In the genomic region with DNA sequence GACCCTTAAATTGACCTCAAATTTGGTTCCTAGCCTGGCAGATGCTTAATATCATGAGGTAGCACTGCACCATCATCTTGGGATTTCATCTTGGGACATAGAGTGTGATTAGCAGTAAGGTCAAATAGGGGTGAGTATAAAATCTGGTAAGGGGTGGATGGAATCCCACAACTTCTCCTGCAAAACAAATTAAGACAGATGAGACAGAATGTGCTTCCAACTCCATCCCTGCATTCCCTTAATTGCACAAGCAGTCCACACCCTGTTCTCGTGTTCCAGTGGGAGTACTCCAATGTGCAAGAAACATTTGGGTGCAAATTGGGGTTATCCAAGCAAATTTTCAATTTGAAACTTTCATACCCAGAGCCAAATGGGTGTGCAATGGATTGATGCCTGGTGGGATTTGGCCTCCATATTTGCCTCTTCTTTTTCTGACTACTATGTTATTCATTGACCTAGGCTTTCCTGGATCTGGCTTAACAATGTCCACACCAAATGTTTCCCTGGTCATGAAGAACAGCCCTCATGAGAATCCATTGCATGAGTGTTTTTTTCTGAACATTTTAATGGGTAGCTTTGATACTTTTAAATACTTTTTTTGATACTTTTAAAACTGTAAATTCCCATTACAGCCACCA, we compare ENCODE assay signal across 24 cellular contexts.
DNase-seq lines count a peak whose midpoint lies in the region; ATAC-seq and TF ChIP-seq lines count a peak whose summit lies in the region.
"Had no signal": no experiment of that assay in that cellular context is flagged by ENCODE, and none has a peak within 500 bp of the region (broad histone marks: within the 10 kb centered on the region; RNA-seq: fewer than 3 reads in every experiment).

No MANE protein-coding gene starts in this region.

- no peaks in the 10 kb centered on the region for H3K36me3 Mint-ChIP-seq in immature natural killer cell
- H3K36me3 Mint-ChIP-seq: CD14-positive monocyte; CD8-positive, alpha-beta memory T cell had no signal

- no peaks in the 10 kb centered on the region for H3K27me3 ChIP-seq in testis
- H3K27me3 ChIP-seq: BE2C; BLaER1 treated with 17β-estradiol and CSF1 and Interleukin-3, amounts not matched to agents 10 nM and 100 nM had no signal

- intact Hi-C loops in Right ventricle myocardium superior (cut with DNase I) (no loop called here), left cardiac atrium (cut with DNase I) (no loop called here), left ventricle myocardium superior (cut with micrococcal nuclease) (no loop called here), testis (cut with DNase I; ENCODE audit: low total_unique reads) (no loop called here)

- H3K4me1 Mint-ChIP-seq in immature natural killer cell, result no peaks in the 10 kb centered on the region
- H3K4me1 Mint-ChIP-seq: CD14-positive monocyte; CD8-positive, alpha-beta memory T cell had no signal

- no peak for TF ChIP-seq POLR2A in testis (IDR thresholded peaks at IDR 0.05)

- no peaks in the 10 kb centered on the region for H3K9me3 ChIP-seq in testis
- H3K9me3 ChIP-seq: A549; BE2C; BLaER1 treated with 17β-estradiol and CSF1 and Interleukin-3, amounts not matched to agents 10 nM and 100 nM had no signal

- 17 to 38% methylated on average over 1 of the region's 1 CpG for WGBS in testis, 2 donors

- DNase-seq in Right ventricle myocardium superior (no peak), left cardiac atrium (no peak), left ventricle myocardium superior (peak; percentile 22), testis (peak; percentile 30), immature natural killer cell (no peak)
- DNase-seq: 8988T; ACHN; AML-193; BE2C; CD4-positive, alpha-beta T cell; CD8-positive, alpha-beta memory T cell; DMS 273 treated with DMSO at 0.1 percent for 48 hours; DMS79; EL; GDM1; GM23248; H7; HCEC 1CT had no signal

- no peaks in the 10 kb centered on the region for H3K4me1 ChIP-seq in testis
- H3K4me1 ChIP-seq: A549; BE2C; BLaER1 treated with 17β-estradiol and CSF1 and Interleukin-3, amounts not matched to agents 10 nM and 100 nM had no signal

- H3K27ac Mint-ChIP-seq in immature natural killer cell, result no peak overlapping the region
- H3K27ac Mint-ChIP-seq: CD14-positive monocyte; CD4-positive, alpha-beta T cell; CD8-positive, alpha-beta memory T cell had no signal

- no peaks in the 10 kb centered on the region for H3K9me3 Mint-ChIP-seq in immature natural killer cell
- H3K9me3 Mint-ChIP-seq: CD4-positive, alpha-beta T cell; CD8-positive, alpha-beta memory T cell had no signal

- ATAC-seq in Right ventricle myocardium superior (ENCODE audit: poor library complexity) (peak; percentile 84), left cardiac atrium (no peak), left ventricle myocardium superior (peak; percentile 90), HG02571 (IDR thresholded peaks at IDR 0.05; ENCODE audit: unreplicated experiment) (no peak), HG02981 (IDR thresholded peaks at IDR 0.05; ENCODE audit: unreplicated experiment) (no peak)
- ATAC-seq: A549, GM12878 had no signal

- no peak overlapping the region for H3K4me3 Mint-ChIP-seq in immature natural killer cell
- H3K4me3 Mint-ChIP-seq: CD14-positive monocyte; CD4-positive, alpha-beta T cell; CD8-positive, alpha-beta memory T cell had no signal

- no peak overlapping the region for H3K27ac ChIP-seq in testis
- H3K27ac ChIP-seq: A549; BLaER1 treated with 17β-estradiol and CSF1 and Interleukin-3, amounts not matched to agents 10 nM and 100 nM; GM23248 had no signal

- no peaks in the 10 kb centered on the region for H3K27me3 Mint-ChIP-seq in immature natural killer cell (ENCODE audit: low read depth in 3 of 3)
- H3K27me3 Mint-ChIP-seq: CD4-positive, alpha-beta T cell; CD8-positive, alpha-beta memory T cell had no signal

- H3K4me3 ChIP-seq in testis, result no peak overlapping the region
- H3K4me3 ChIP-seq: A549; BLaER1 treated with 17β-estradiol and CSF1 and Interleukin-3, amounts not matched to agents 10 nM and 100 nM; GM12878; GM23248 had no signal

- H3K36me3 ChIP-seq in testis (ENCODE audit: low read depth, missing control alignments), result no peaks in the 10 kb centered on the region
- H3K36me3 ChIP-seq: BE2C; BLaER1 treated with 17β-estradiol and CSF1 and Interleukin-3, amounts not matched to agents 10 nM and 100 nM had no signal

- no peak for TF ChIP-seq CTCF in testis (IDR thresholded peaks at IDR 0.05)

Comparison
In these comparisons a context has a peak if more than half of its experiments do, and no peak if none do; other contexts are left out.
1. ATAC-seq: peak in Right ventricle myocardium superior (single experiment) and left ventricle myocardium superior (single experiment); none in left cardiac atrium (0 of 2), HG02571 (single experiment) and HG02981 (single experiment).
2. DNase-seq: peak in left ventricle myocardium superior (single experiment) and testis (single experiment); none in Right ventricle myocardium superior (single experiment), left cardiac atrium (single experiment) and immature natural killer cell (0 of 3).